ENCODE assay signal across 1 cellular context in the genomic region with DNA sequence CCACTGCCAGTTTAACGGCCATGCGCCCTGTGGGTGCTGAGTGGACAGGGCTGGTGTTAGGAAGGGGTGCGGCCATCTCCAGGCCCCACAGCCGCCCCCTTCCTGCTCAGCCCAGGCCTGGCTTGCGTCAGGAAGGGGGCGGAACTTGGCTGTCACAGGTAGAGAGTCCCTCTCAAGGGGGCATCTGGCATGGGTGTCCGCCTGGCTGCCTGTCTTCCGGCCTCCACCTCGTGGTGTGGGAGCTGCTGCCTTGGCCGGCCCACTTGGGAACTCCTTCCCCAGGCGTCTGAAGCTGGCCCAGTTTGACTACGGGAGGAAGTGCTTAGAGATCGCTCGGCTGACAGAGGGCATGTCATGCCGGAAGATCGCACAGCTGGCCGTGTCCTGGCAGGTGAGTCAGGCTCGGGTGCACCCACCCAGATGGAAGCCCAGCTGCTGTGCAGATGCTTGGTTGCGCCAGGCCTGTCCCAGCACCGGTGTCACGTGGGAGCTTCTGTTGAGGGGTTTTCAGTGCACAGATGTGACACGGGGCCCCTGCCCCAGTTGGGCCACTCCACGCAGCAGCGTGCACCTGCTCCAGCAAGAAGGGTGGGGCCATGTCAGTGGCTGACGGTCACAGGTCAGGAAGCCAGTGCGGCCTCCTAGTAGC.
TF ChIP-seq lines count a peak whose summit lies in the region.

No MANE protein-coding gene starts in this region.

TF ChIP-seq in HepG2, 621 proteins besides CTCF, POLR2A, EP300 and RAD21 (continued from another document and continues in another):
- TF ChIP-seq POLR2G (IDR thresholded peaks at IDR 0.05; ENCODE audit: low read depth, low read length), result peak; percentile 54; the same call in 1 of the 2 replicates
- TF ChIP-seq MYC (CRISPR knock-in tag; IDR thresholded peaks at IDR 0.05; ENCODE audit: borderline replicate concordance), result 0 out of 2 replicates have a peak, but pooled peaks have one; percentile 19
- peak; percentile 53 for TF ChIP-seq HNRNPLL (IDR thresholded peaks at IDR 0.05; ENCODE audit: low read depth, low read length, poor library complexity, severe bottlenecking)
- no peak for TF ChIP-seq ZNF713 (CRISPR knock-in tag; IDR thresholded peaks at IDR 0.05)
- TF ChIP-seq SOX5 (CRISPR knock-in tag; IDR thresholded peaks at IDR 0.05; ENCODE audit: borderline replicate concordance), result 0 out of 2 replicates have a peak, but pooled peaks have one; percentile 7
- TF ChIP-seq GLI4 (CRISPR knock-in tag; IDR thresholded peaks at IDR 0.05; ENCODE audit: borderline replicate concordance), result 0 out of 2 replicates have a peak, but pooled peaks have one; percentile 79
- TF ChIP-seq PHF20 (CRISPR knock-in tag; IDR thresholded peaks at IDR 0.05), result peak; percentile 38; the same call in 1 of the 2 replicates
- no peak for TF ChIP-seq ZNF773 (CRISPR knock-in tag; IDR thresholded peaks at IDR 0.05; ENCODE audit: borderline replicate concordance)
- TF ChIP-seq, protein P1, sequence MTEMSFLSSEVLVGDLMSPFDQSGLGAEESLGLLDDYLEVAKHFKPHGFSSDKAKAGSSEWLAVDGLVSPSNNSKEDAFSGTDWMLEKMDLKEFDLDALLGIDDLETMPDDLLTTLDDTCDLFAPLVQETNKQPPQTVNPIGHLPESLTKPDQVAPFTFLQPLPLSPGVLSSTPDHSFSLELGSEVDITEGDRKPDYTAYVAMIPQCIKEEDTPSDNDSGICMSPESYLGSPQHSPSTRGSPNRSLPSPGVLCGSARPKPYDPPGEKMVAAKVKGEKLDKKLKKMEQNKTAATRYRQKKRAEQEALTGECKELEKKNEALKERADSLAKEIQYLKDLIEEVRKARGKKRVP (CRISPR knock-in tag; IDR thresholded peaks at IDR 0.05), result peak in 1 of 2 experiments; percentile 78; a peak in 2 of 4 replicates
- TF ChIP-seq, protein P2, sequence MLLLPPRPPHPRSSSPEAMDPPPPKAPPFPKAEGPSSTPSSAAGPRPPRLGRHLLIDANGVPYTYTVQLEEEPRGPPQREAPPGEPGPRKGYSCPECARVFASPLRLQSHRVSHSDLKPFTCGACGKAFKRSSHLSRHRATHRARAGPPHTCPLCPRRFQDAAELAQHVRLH (CRISPR knock-in tag; IDR thresholded peaks at IDR 0.05; ENCODE audit: borderline replicate concordance, low read depth), result no peak
- TF ChIP-seq, protein P3, sequence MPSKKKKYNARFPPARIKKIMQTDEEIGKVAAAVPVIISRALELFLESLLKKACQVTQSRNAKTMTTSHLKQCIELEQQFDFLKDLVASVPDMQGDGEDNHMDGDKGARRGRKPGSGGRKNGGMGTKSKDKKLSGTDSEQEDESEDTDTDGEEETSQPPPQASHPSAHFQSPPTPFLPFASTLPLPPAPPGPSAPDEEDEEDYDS (CRISPR knock-in tag; IDR thresholded peaks at IDR 0.05), result 0 out of 2 replicates have a peak, but pooled peaks have one; percentile 26
- TF ChIP-seq ZSCAN21 (CRISPR knock-in tag; IDR thresholded peaks at IDR 0.05; ENCODE audit: borderline replicate concordance), result no peak; the same call in 1 of the 2 replicates
- peak; percentile 61; the same call in 1 of the 2 replicates for TF ChIP-seq ELF1 (CRISPR knock-in tag; IDR thresholded peaks at IDR 0.05)
- TF ChIP-seq RBFOX2 (IDR thresholded peaks at IDR 0.05; ENCODE audit: low read depth, low read length), result peak; percentile 46; the same call in 1 of the 2 replicates
- peak; percentile 20; the same call in 1 of the 2 replicates for TF ChIP-seq GABPA (IDR thresholded peaks at IDR 0.05; ENCODE audit: low read depth, low read length)
- TF ChIP-seq GABPA (CRISPR knock-in tag; IDR thresholded peaks at IDR 0.05; ENCODE audit: low read depth), result peak; percentile 70
- TF ChIP-seq, protein P4, sequence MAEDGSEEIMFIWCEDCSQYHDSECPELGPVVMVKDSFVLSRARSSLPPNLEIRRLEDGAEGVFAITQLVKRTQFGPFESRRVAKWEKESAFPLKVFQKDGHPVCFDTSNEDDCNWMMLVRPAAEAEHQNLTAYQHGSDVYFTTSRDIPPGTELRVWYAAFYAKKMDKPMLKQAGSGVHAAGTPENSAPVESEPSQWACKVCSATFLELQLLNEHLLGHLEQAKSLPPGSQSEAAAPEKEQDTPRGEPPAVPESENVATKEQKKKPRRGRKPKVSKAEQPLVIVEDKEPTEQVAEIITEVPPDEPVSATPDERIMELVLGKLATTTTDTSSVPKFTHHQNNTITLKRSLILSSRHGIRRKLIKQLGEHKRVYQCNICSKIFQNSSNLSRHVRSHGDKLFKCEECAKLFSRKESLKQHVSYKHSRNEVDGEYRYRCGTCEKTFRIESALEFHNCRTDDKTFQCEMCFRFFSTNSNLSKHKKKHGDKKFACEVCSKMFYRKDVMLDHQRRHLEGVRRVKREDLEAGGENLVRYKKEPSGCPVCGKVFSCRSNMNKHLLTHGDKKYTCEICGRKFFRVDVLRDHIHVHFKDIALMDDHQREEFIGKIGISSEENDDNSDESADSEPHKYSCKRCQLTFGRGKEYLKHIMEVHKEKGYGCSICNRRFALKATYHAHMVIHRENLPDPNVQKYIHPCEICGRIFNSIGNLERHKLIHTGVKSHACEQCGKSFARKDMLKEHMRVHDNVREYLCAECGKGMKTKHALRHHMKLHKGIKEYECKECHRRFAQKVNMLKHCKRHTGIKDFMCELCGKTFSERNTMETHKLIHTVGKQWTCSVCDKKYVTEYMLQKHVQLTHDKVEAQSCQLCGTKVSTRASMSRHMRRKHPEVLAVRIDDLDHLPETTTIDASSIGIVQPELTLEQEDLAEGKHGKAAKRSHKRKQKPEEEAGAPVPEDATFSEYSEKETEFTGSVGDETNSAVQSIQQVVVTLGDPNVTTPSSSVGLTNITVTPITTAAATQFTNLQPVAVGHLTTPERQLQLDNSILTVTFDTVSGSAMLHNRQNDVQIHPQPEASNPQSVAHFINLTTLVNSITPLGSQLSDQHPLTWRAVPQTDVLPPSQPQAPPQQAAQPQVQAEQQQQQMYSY (CRISPR knock-in tag; IDR thresholded peaks at IDR 0.05), result no peak
- TF ChIP-seq SMAD1 (CRISPR knock-in tag; IDR thresholded peaks at IDR 0.05; ENCODE audit: borderline replicate concordance, low read depth), result 0 out of 2 replicates have a peak, but pooled peaks have one; percentile 44
- peak; percentile 62; the same call in 1 of the 2 replicates for TF ChIP-seq ZSCAN25 (CRISPR knock-in tag; IDR thresholded peaks at IDR 0.05)
- peak; percentile 40 for TF ChIP-seq HDAC1 (CRISPR knock-in tag; IDR thresholded peaks at IDR 0.05)
- TF ChIP-seq ZNF776 (CRISPR knock-in tag; IDR thresholded peaks at IDR 0.05), result no peak
- TF ChIP-seq, protein P5, sequence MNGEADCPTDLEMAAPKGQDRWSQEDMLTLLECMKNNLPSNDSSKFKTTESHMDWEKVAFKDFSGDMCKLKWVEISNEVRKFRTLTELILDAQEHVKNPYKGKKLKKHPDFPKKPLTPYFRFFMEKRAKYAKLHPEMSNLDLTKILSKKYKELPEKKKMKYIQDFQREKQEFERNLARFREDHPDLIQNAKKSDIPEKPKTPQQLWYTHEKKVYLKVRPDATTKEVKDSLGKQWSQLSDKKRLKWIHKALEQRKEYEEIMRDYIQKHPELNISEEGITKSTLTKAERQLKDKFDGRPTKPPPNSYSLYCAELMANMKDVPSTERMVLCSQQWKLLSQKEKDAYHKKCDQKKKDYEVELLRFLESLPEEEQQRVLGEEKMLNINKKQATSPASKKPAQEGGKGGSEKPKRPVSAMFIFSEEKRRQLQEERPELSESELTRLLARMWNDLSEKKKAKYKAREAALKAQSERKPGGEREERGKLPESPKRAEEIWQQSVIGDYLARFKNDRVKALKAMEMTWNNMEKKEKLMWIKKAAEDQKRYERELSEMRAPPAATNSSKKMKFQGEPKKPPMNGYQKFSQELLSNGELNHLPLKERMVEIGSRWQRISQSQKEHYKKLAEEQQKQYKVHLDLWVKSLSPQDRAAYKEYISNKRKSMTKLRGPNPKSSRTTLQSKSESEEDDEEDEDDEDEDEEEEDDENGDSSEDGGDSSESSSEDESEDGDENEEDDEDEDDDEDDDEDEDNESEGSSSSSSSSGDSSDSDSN (CRISPR knock-in tag; IDR thresholded peaks at IDR 0.05), result peak; percentile 48; the same call in 1 of the 2 replicates
- TF ChIP-seq, protein P6, sequence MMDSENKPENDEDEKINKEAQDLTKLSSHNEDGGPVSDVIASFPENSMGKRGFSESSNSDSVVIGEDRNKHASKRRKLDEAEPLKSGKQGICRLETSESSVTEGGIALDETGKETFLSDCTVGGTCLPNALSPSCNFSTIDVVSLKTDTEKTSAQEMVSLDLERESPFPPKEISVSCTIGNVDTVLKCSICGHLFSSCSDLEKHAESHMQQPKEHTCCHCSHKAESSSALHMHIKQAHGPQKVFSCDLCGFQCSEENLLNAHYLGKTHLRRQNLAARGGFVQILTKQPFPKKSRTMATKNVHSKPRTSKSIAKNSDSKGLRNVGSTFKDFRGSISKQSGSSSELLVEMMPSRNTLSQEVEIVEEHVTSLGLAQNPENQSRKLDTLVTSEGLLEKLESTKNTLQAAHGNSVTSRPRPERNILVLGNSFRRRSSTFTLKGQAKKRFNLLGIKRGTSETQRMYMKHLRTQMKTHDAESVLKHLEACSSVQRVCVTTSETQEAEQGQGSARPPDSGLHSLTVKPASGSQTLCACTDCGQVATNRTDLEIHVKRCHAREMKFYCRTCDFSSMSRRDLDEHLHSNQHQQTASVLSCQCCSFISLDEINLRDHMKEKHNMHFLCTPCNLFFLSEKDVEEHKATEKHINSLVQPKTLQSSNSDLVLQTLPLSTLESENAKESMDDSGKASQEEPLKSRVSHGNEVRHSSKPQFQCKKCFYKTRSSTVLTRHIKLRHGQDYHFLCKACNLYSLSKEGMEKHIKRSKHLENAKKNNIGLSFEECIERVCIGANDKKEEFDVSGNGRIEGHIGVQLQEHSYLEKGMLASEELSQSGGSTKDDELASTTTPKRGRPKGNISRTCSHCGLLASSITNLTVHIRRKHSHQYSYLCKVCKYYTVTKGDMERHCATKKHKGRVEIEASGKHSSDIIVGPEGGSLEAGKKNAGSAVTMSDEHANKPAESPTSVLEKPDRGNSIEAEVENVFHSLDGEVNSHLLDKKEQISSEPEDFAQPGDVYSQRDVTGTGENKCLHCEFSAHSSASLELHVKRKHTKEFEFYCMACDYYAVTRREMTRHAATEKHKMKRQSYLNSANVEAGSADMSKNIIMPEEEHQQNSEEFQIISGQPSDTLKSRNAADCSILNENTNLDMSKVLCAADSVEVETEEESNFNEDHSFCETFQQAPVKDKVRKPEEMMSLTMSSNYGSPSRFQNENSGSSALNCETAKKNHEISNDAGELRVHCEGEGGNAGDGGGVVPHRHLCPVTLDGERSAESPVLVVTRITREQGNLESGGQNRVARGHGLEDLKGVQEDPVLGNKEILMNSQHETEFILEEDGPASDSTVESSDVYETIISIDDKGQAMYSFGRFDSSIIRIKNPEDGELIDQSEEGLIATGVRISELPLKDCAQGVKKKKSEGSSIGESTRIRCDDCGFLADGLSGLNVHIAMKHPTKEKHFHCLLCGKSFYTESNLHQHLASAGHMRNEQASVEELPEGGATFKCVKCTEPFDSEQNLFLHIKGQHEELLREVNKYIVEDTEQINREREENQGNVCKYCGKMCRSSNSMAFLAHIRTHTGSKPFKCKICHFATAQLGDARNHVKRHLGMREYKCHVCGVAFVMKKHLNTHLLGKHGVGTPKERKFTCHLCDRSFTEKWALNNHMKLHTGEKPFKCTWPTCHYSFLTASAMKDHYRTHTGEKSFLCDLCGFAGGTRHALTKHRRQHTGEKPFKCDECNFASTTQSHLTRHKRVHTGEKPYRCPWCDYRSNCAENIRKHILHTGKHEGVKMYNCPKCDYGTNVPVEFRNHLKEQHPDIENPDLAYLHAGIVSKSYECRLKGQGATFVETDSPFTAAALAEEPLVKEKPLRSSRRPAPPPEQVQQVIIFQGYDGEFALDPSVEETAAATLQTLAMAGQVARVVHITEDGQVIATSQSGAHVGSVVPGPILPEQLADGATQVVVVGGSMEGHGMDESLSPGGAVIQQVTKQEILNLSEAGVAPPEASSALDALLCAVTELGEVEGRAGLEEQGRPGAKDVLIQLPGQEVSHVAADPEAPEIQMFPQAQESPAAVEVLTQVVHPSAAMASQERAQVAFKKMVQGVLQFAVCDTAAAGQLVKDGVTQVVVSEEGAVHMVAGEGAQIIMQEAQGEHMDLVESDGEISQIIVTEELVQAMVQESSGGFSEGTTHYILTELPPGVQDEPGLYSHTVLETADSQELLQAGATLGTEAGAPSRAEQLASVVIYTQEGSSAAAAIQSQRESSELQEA (CRISPR knock-in tag; IDR thresholded peaks at IDR 0.05; ENCODE audit: not compliant biosample characterization), result peak; percentile 27
- peak; percentile 53; the same call in 1 of the 2 replicates for TF ChIP-seq HDAC2 (CRISPR knock-in tag; IDR thresholded peaks at IDR 0.05)
- no peak for TF ChIP-seq NFYB (CRISPR knock-in tag; IDR thresholded peaks at IDR 0.05)
- TF ChIP-seq ETV5 (CRISPR knock-in tag; IDR thresholded peaks at IDR 0.05; ENCODE audit: borderline replicate concordance), result no peak; the same call in 1 of the 2 replicates
- TF ChIP-seq KDM5A (IDR thresholded peaks at IDR 0.05; ENCODE audit: borderline replicate concordance, low read length), result no peak
- TF ChIP-seq ZNF451 (CRISPR knock-in tag; IDR thresholded peaks at IDR 0.05), result 0 out of 2 replicates have a peak, but pooled peaks have one; percentile 58
- TF ChIP-seq, protein P7, sequence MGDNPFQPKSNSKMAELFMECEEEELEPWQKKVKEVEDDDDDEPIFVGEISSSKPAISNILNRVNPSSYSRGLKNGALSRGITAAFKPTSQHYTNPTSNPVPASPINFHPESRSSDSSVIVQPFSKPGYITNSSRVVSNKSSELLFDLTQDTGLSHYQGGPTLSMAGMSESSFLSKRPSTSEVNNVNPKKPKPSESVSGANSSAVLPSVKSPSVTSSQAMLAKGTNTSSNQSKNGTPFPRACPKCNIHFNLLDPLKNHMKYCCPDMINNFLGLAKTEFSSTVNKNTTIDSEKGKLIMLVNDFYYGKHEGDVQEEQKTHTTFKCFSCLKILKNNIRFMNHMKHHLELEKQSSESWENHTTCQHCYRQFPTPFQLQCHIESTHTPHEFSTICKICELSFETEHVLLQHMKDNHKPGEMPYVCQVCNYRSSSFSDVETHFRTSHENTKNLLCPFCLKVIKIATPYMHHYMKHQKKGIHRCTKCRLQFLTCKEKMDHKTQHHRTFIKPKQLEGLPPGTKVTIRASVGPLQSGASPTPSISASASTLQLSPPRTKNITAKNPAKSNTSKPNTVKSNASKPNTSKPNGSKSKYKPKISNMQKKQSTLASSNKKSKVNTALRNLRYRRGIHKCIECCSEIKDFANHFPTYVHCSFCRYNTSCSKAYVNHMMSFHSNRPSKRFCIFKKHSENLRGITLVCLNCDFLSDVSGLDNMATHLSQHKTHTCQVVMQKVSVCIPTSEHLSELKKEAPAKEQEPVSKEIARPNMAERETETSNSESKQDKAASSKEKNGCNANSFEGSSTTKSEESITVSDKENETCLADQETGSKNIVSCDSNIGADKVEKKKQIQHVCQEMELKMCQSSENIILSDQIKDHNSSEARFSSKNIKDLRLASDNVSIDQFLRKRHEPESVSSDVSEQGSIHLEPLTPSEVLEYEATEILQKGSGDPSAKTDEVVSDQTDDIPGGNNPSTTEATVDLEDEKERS (CRISPR knock-in tag; IDR thresholded peaks at IDR 0.05), result no peak
- peak; percentile 31; the same call in 1 of the 2 replicates for TF ChIP-seq SP4 (CRISPR knock-in tag; IDR thresholded peaks at IDR 0.05)
- no peak for TF ChIP-seq HOXA5 (CRISPR knock-in tag; IDR thresholded peaks at IDR 0.05)
- TF ChIP-seq ZNF547 (CRISPR knock-in tag; IDR thresholded peaks at IDR 0.05), result 0 out of 2 replicates have a peak, but pooled peaks have one; percentile 82
- no peak for TF ChIP-seq DR1 (CRISPR knock-in tag; IDR thresholded peaks at IDR 0.05)
- TF ChIP-seq, protein P8, sequence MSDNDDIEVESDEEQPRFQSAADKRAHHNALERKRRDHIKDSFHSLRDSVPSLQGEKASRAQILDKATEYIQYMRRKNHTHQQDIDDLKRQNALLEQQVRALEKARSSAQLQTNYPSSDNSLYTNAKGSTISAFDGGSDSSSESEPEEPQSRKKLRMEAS (IDR thresholded peaks at IDR 0.05), result peak; percentile 65
- peak; percentile 50; the same call in 1 of the 2 replicates for TF ChIP-seq FOSL2 (CRISPR knock-in tag; IDR thresholded peaks at IDR 0.05)
- TF ChIP-seq ZFX (CRISPR knock-in tag; IDR thresholded peaks at IDR 0.05; ENCODE audit: low read depth), result peak; percentile 73
- TF ChIP-seq NRL (CRISPR knock-in tag; IDR thresholded peaks at IDR 0.05; ENCODE audit: borderline replicate concordance), result 0 out of 2 replicates have a peak, but pooled peaks have one; percentile 24
